ENCODE assay signal across 22 cellular contexts in the genomic region with DNA sequence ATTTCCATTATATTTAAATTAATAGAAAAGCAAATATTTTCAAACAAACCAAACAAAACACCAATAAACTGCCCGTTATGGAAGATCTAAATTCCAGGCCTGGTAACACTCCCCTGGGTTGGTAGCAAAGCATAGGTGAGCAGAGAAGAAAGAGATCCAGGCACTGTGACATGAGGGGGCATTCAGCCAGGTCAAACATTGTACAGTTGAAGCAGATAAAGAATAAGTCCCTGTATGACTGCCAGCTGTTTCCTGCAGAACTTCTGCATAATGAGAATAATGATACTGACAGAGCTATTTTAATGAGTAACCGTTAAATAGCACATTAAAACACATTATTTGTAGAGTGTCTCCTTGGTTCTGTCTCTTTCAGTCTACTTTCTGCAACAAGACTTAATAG. TPM values are rescaled to one million over a fixed set of nuclear protein-coding genes. Genes with fewer than 3 reads are reported as not detected.
A peak's percentile ranks its signal among the peaks of the same experiment; 100 is the strongest.
DNase-seq lines count a peak whose midpoint lies in the region; ATAC-seq, FAIRE-seq and TF ChIP-seq lines count a peak whose summit lies in the region.
"Had no signal": no experiment of that assay in that cellular context is flagged by ENCODE, and none has a peak within 500 bp of the region (broad histone marks: within the 10 kb centered on the region; RNA-seq: fewer than 3 reads in every experiment).

No MANE protein-coding gene starts in this region.

- H3K79me2 ChIP-seq in GM12878 (ENCODE audit: control insufficient read depth, insufficient read depth, low read length) = peaks cover 49% of the 10 kb centered on the region
- no peaks in the 10 kb centered on the region for H3K79me2 ChIP-seq in osteoblast (ENCODE audit: insufficient read depth, low read length)

- no peaks in the 10 kb centered on the region for H3K9me3 Mint-ChIP-seq in natural killer cell
- no peaks in the 10 kb centered on the region for H3K9me3 Mint-ChIP-seq in natural killer cell treated with Interleukin-12 subunit alpha and Interleukin-12 subunit beta and Interleukin-15 and Interleukin-18, amount 100 ng/mL, for 72 hours

- FAIRE-seq in GM12878 (lab: Jason Lieb, UNC) = peak; percentile 75
- FAIRE-seq: GM18507, HTR-8/SVneo, RCC 7860 had no signal

- no peak overlapping the region for H3K9ac ChIP-seq in GM12878 (ENCODE audit: control insufficient read depth, insufficient read depth, low read length)

- RAD21 ChIA-PET in GM12878 (lab: Charles Lee; ENCODE audit: unreplicated experiment) = interaction anchor here (0.8 to 1.4 kb wide), 3 partner anchors 16 to 29 kb away, joined by 3 to 4 read pairs (median 3); no protein-coding TSS in a partner anchor

- no peak overlapping the region for H2AFZ ChIP-seq in GM12878 (ENCODE audit: control insufficient read depth, low read depth, low read length)
- no peak overlapping the region for H2AFZ ChIP-seq in osteoblast (ENCODE audit: low read length)

- H3K9me3 ChIP-seq in GM12878 (replicated peaks; ENCODE audit: control insufficient read depth, insufficient read depth, low read length) (no peaks in the 10 kb centered on the region), stomach (no peaks in the 10 kb centered on the region), osteoblast (ENCODE audit: low read depth, low read length) (no peaks in the 10 kb centered on the region)
- H3K9me3 ChIP-seq: right lobe of liver, thoracic aorta had no signal

- intact Hi-C loops in natural killer cell (cut with micrococcal nuclease) (no loop called here), GM12878 (cut with micrococcal nuclease; ENCODE audit: unreplicated experiment) (no loop called here), stomach (cut with DNase I; ENCODE audit: low total_unique reads) (no loop called here)

- H3K27me3 ChIP-seq in GM12878 (replicated peaks in 1 of 2; ENCODE audit: control insufficient read depth in 2 of 2, insufficient read depth in 2 of 2, low read length in 1 of 2) (no peaks in the 10 kb centered on the region), stomach (no peaks in the 10 kb centered on the region), osteoblast (ENCODE audit: insufficient read depth, low read length) (no peaks in the 10 kb centered on the region)
- H3K27me3 ChIP-seq: right lobe of liver had no signal

- H3K4me3 Mint-ChIP-seq in natural killer cell = no peak overlapping the region
- H3K4me3 Mint-ChIP-seq in natural killer cell treated with Interleukin-12 subunit alpha and Interleukin-12 subunit beta and Interleukin-15 and Interleukin-18, amount 100 ng/mL, for 72 hours = no peak overlapping the region

- peak overlapping the region; percentile 64 to 84 for H3K27ac Mint-ChIP-seq in natural killer cell
- no peak overlapping the region for H3K27ac Mint-ChIP-seq in natural killer cell treated with Interleukin-12 subunit alpha and Interleukin-12 subunit beta and Interleukin-15 and Interleukin-18, amount 100 ng/mL, for 72 hours

- H3K4me3 ChIP-seq in GM12878 (no peak overlapping the region), stomach (no peak overlapping the region), osteoblast (ENCODE audit: insufficient read depth, low read length) (no peak overlapping the region)
- H3K4me3 ChIP-seq: right lobe of liver, thoracic aorta had no signal

- TF ChIP-seq POLR2A in GM12878 (IDR thresholded peaks at IDR 0.05; ENCODE audit: low read depth, low read length) (no peak), stomach (IDR thresholded peaks at IDR 0.05) (no peak)

- in situ Hi-C loops in GM12878 (cut with MboI) = no loop called here

- H4K20me1 ChIP-seq in GM12878 (ENCODE audit: control insufficient read depth, insufficient read depth) (peaks cover 4% of the 10 kb centered on the region; the same call in 1 of the 2 replicates), osteoblast (ENCODE audit: insufficient read depth, low read length) (no peaks in the 10 kb centered on the region)

- no peak overlapping the region for H3K27ac ChIP-seq in GM12878 (ENCODE audit: control insufficient read depth, insufficient read depth)
- no peak overlapping the region for H3K27ac ChIP-seq in stomach
- no peak overlapping the region for H3K27ac ChIP-seq in osteoblast (ENCODE audit: low read depth, low read length)
- H3K27ac ChIP-seq: right lobe of liver, thoracic aorta had no signal

- H3K4me2 ChIP-seq in GM12878 (ENCODE audit: control insufficient read depth, insufficient read depth) (no peak overlapping the region), osteoblast (ENCODE audit: insufficient read depth, low read length) (no peak overlapping the region)

- DNase-seq in natural killer cell (no peak), NCI-H146 treated with DMSO at 0.1 percent for 48 hours (lab: John Stamatoyannopoulos, UW; ENCODE audit: unreplicated experiment) (peak; percentile 12), GM12878 (ENCODE audit: low read depth, low spot score) (no peak), stomach (peak; percentile 63), osteoblast (ENCODE audit: insufficient read length, low spot score, missing footprints) (no peak)
- no peak for DNase-seq in natural killer cell treated with Interleukin-12 subunit alpha and Interleukin-12 subunit beta and Interleukin-15 and Interleukin-18, amount 100 ng/mL, for 72 hours (ENCODE audit: low spot score)
- DNase-seq in activated CD4-positive, alpha-beta T cell treated with anti-CD3 and anti-CD28 coated beads for 1 hour = no peak
- DNase-seq: activated CD4-positive, CD25-positive, alpha-beta regulatory T cell; activated effector memory CD4-positive, alpha-beta T cell treated with Interleukin-2 at 50 U/mL for 16 hours; glutamatergic neuron; HCEC 1CT; mesenchymal stem cell; NCI-H82; right lobe of liver; stimulated activated CD4-positive, alpha-beta T cell treated with anti-CD3 and anti-CD28 coated beads, Interleukin-2, amount 100 ng/mL, for 24 hours; SW 1271 had no signal

- no TSS peak for BruUV-seq in GM12878 (replicated peaks; lab: Mats Ljungman, UMichigan)

- POLR2A ChIA-PET in GM12878 (lab: Charles Lee) = interaction anchor here (0.9 to 1.9 kb wide), 5 partner anchors 9 to 36 kb away, joined by 3 to 6 read pairs (median 4); a partner anchor contains a TSS

- TF ChIP-seq EP300 in GM12878 (IDR thresholded peaks at IDR 0.05; ENCODE audit: borderline replicate concordance in 1 of 2, control insufficient read depth in 1 of 2, low read depth in 2 of 2, low read length in 2 of 2) (no peak), stomach (IDR thresholded peaks at IDR 0.05) (no peak)

- ATAC-seq in natural killer cell (no peak), GM12878 (peak; percentile 36; the same call in 2 of the 3 replicates), GM18907 (IDR thresholded peaks at IDR 0.05; ENCODE audit: unreplicated experiment) (no peak)
- ATAC-seq in natural killer cell treated with Interleukin-12 subunit alpha and Interleukin-12 subunit beta and Interleukin-15 and Interleukin-18, amount 100 ng/mL, for 72 hours = no peak
- ATAC-seq: esophagus mucosa had no signal

- TF ChIP-seq RAD21 in GM12878 (IDR thresholded peaks at IDR 0.05; ENCODE audit: insufficient read depth, low read depth, low read length) = no peak

- SMC1A ChIA-PET in GM12878 (lab: Charles Lee; ENCODE audit: uncharacterized antibody, unreplicated experiment) = interaction anchor here (1.1 to 3.1 kb wide), 6 partner anchors 8 to 84 kb away, joined by 3 to 12 read pairs (median 4); no protein-coding TSS in a partner anchor

- H3K4me1 ChIP-seq in GM12878 (ENCODE audit: control insufficient read depth, insufficient read depth, low read length) (no peaks in the 10 kb centered on the region), stomach (peaks cover 0 to 33% (median 12%) of the 10 kb centered on the region in 4 donors), osteoblast (ENCODE audit: insufficient read depth, low read length) (no peaks in the 10 kb centered on the region)
- H3K4me1 ChIP-seq: right lobe of liver had no signal

- no peaks in the 10 kb centered on the region for H3K27me3 Mint-ChIP-seq in natural killer cell (ENCODE audit: low read depth in 2 of 2)
- no peaks in the 10 kb centered on the region for H3K27me3 Mint-ChIP-seq in natural killer cell treated with Interleukin-12 subunit alpha and Interleukin-12 subunit beta and Interleukin-15 and Interleukin-18, amount 100 ng/mL, for 72 hours

- H3K36me3 ChIP-seq in GM12878 (ENCODE audit: control insufficient read depth in 2 of 2, insufficient read depth in 2 of 2, low read length in 1 of 2) (peaks cover 4 to 47% of the 10 kb centered on the region in 2 experiments), stomach (peaks cover 0 to 8% (median 0%) of the 10 kb centered on the region in 4 donors), osteoblast (ENCODE audit: insufficient read depth, low read length) (no peaks in the 10 kb centered on the region)
- H3K36me3 ChIP-seq: right lobe of liver, thoracic aorta had no signal

- H3K4me1 Mint-ChIP-seq in natural killer cell = peaks cover 47 to 59% of the 10 kb centered on the region in 2 donors
- H3K4me1 Mint-ChIP-seq in natural killer cell treated with Interleukin-12 subunit alpha and Interleukin-12 subunit beta and Interleukin-15 and Interleukin-18, amount 100 ng/mL, for 72 hours (ENCODE audit: low read depth in 2 of 2) = peaks cover 21 to 27% of the 10 kb centered on the region in 2 donors

- CTCF ChIA-PET in GM12878 (lab: Yijun Ruan, JAX) = interaction anchor here (1.0 to 1.4 kb wide), 4 partner anchors 8 to 109 kb away, joined by 3 to 4 read pairs (median 3); no protein-coding TSS in a partner anchor

- H3K36me3 Mint-ChIP-seq in natural killer cell = no peaks in the 10 kb centered on the region
- peaks cover 5% of the 10 kb centered on the region for H3K36me3 Mint-ChIP-seq in natural killer cell treated with Interleukin-12 subunit alpha and Interleukin-12 subunit beta and Interleukin-15 and Interleukin-18, amount 100 ng/mL, for 72 hours

- TF ChIP-seq CTCF in natural killer cell (IDR thresholded peaks at IDR 0.05) (no peak), GM12878 (IDR thresholded peaks at IDR 0.05 in 2 of 3, conservative IDR thresholded peaks at IDR 0.05 in 1 of 3; ENCODE audit: control insufficient read depth in 2 of 3, extremely low read depth in 1 of 3, insufficient read depth in 1 of 3, low read depth in 3 of 3, low read length in 3 of 3) (no peak), stomach (IDR thresholded peaks at IDR 0.05) (no peak), osteoblast (IDR thresholded peaks at IDR 0.05; ENCODE audit: extremely low read depth, low read depth, low read length) (no peak)

- WGBS in GM12878 (ENCODE audit: insufficient coverage, insufficient replicate concordance, low lambda C conversion rate, missing lambda C conversion rate) = 55% methylated on average over 2 of the region's 2 CpGs
- 35 to 55% (median 38%) methylated on average over 2 of the region's 2 CpGs for WGBS in stomach, 5 donors

RNA-seq across cellular contexts. Expression of a gene that starts 35.4 kb away (rescaled TPM):
- 100 to 1,000 TPM; 295 to 385 (median 354) TPM for total RNA-seq in natural killer cell
- total RNA-seq in natural killer cell treated with Interleukin-12 subunit alpha and Interleukin-12 subunit beta and Interleukin-15 and Interleukin-18, amount 100 ng/mL, for 72 hours = 100 to 1,000 TPM; 142 to 169 TPM
- total RNA-seq in GM12878 (2013; cell fraction: nucleolus; rRNA removed) = 764 and 791 TPM in 2 replicates
- total RNA-seq in GM12878 (2014; rRNA removed) = 144 and 159 TPM in 2 replicates
- total RNA-seq in GM12878 (2014; rRNA removed; fragmentation: Illumina TruSeq; extraction: Trizol) = 150 and 152 TPM in 2 replicates
- 148 and 152 TPM in 2 replicates for total RNA-seq in GM12878 (2021)
- polyA plus RNA-seq in GM12878 (2011; ENCODE audit: low read depth) = 37.5 TPM
- 191 and 248 TPM in 2 replicates for polyA plus RNA-seq in GM12878 (2011; rRNA removed)
- 74.6 and 85.1 TPM in 2 replicates for polyA plus RNA-seq in GM12878 (2011; cell fraction: cytosol; rRNA removed)
- polyA plus RNA-seq in GM12878 (2011; cell fraction: nucleus; rRNA removed) = 156 and 168 TPM in 2 replicates
- 57.2 and 59.9 TPM in 2 replicates for polyA plus RNA-seq in GM12878 (2012)
- polyA plus RNA-seq in GM12878 (2014; fragmentation: Illumina TruSeq; extraction: Trizol) = 140 and 164 TPM in 2 replicates
- 10 to 100 TPM; 38.1 to 64.0 TPM for polyA plus RNA-seq in GM12878 (2014; fragmentation: Nextera tagmentation; extraction: Ambion mirVana)
- 74.3 and 82.1 TPM in 2 replicates for polyA plus RNA-seq in GM12878 (2014; rRNA removed)
- polyA plus RNA-seq in GM12878 (2016; fragmentation: Nextera tagmentation; extraction: Ambion mirVana) = 100 to 1,000 TPM; 143 to 151 TPM
- polyA minus RNA-seq in GM12878 (2011; rRNA and poly(A)+ RNA removed) = 281 and 408 TPM in 2 replicates
- polyA minus RNA-seq in GM12878 (2011; cell fraction: cytosol; rRNA and poly(A)+ RNA removed) = 103 and 111 TPM in 2 replicates
- 212 and 317 TPM in 2 replicates for polyA minus RNA-seq in GM12878 (2011; cell fraction: nucleus; rRNA and poly(A)+ RNA removed)
- 100 to 1,000 TPM in 3 of 5 donors, 10 to 100 TPM in 2; 50.7 to 164 (median 115) TPM for total RNA-seq in stomach
- 10 to 100 TPM in 1 of 3 donors, 1 to 10 TPM in 2; 3.2 to 14.0 (median 4.7) TPM for polyA plus RNA-seq in stomach
- total RNA-seq in osteoblast = 19.2 and 29.7 TPM in 2 replicates

Comparison
In these comparisons a context has a peak if more than half of its experiments do, and no peak if none do; other contexts are left out.
1. H3K27ac Mint-ChIP-seq: peak in natural killer cell (2 of 2); none in natural killer cell treated with Interleukin-12 subunit alpha and Interleukin-12 subunit beta and Interleukin-15 and Interleukin-18, amount 100 ng/mL, for 72 hours (0 of 2).
2. DNase-seq: peak in NCI-H146 treated with DMSO at 0.1 percent for 48 hours (single experiment) and stomach (single experiment); none in natural killer cell (single experiment), natural killer cell treated with Interleukin-12 subunit alpha and Interleukin-12 subunit beta and Interleukin-15 and Interleukin-18, amount 100 ng/mL, for 72 hours (single experiment), GM12878 (single experiment), osteoblast (single experiment) and activated CD4-positive, alpha-beta T cell treated with anti-CD3 and anti-CD28 coated beads for 1 hour (single experiment).